In the genomic region with DNA sequence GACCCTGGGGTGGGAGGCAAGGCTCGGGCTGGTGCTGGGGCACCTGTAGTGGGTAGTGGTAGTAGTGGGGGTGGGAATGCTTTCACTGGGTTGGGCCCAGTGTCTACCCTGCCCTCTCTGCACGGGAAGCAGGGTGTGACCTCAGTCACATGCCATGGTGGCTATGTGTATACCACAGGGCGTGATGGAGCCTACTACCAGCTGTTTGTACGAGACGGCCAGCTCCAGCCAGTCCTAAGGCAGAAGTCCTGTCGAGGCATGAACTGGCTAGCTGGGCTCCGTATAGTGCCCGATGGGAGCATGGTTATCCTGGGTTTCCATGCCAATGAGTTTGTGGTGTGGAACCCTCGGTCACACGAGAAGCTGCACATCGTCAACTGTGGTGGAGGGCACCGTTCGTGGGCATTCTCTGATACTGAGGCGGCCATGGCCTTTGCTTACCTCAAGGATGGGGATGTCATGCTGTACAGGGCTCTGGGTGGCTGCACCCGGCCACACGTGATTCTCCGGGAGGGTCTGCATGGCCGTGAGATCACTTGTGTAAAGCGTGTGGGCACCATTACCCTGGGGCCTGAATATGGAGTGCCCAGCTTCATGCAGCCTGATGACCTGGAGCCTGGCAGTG, we compare ENCODE assay signal across 11 cellular contexts.
"Had no signal": no experiment of that assay in that cellular context is flagged by ENCODE, and none has a peak within 500 bp of the region (broad histone marks: within the 10 kb centered on the region; RNA-seq: fewer than 3 reads in every experiment).

No MANE protein-coding gene starts in this region.

- H3K27ac ChIP-seq: right lobe of liver, testis, upper lobe of left lung had no signal

- DNase-seq: dorsolateral prefrontal cortex, hypothalamus, natural killer cell, occipital lobe, spleen had no signal

- H3K27me3 ChIP-seq: dorsolateral prefrontal cortex, right lobe of liver, spleen, testis, upper lobe of left lung had no signal

- H3K9me3 ChIP-seq: mucosa of descending colon, right lobe of liver, spleen, testis, upper lobe of left lung had no signal

- H3K4me3 ChIP-seq: dorsolateral prefrontal cortex, mucosa of descending colon, right lobe of liver, spleen, testis, upper lobe of left lung had no signal

- FAIRE-seq: astrocyte, kidney had no signal
